Comparison of ENCODE assay signal across 8 cellular contexts in the genomic region with DNA sequence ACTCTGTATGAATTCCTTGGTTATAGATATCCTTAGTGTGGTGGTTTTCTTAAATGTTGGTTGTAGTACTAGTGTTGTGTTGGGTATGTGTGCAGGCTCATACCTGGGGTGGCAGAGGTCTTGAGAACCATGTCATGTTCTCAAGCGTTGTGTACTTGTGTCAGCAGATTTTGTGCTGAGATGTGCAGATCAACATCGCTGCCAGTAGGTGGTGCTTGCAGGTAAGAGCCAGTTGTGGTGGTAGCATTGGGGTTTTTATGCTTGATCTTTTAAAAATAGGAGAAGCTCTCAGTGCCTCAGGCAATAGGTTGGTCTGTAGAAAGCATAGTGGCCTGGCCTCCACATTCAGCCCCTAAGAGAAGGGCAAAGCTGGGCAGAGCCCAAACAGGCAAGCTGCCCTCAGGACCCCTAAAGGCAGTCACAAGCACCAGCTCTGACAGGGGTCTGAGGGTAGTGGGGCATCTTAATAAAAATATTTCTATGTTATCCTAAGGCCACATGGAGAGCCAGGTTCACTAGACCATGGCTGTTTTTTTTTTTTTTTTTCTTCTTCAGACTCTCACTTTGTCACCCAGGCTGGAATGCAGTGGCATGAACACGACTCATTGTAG.
DNase-seq lines count a peak whose midpoint lies in the region; ATAC-seq and TF ChIP-seq lines count a peak whose summit lies in the region.

No MANE protein-coding gene starts in this region.

- H3K27me3 Mint-ChIP-seq in activated CD8-positive, alpha-beta memory T cell treated with anti-CD3 and anti-CD28 coated beads, Interleukin-2, amount 10 ng/mL, durations not matched to agents 7 days and 5 days: peaks cover 13% of the 10 kb centered on the region

- peak; percentile 71 for ATAC-seq in GM21423 (IDR thresholded peaks at IDR 0.05; ENCODE audit: unreplicated experiment)
- ATAC-seq in activated CD8-positive, alpha-beta memory T cell treated with anti-CD3 and anti-CD28 coated beads, Interleukin-2, amount 10 ng/mL, durations not matched to agents 7 days and 5 days: no peak

- CTCF ChIA-PET in activated CD8-positive, alpha-beta memory T cell treated with anti-CD3 and anti-CD28 coated beads, Interleukin-2, amount 10 ng/mL, durations not matched to agents 7 days and 5 days (lab: Charles Lee): interaction anchor here (0.7 to 1.4 kb wide), 3 partner anchors 8 to 16 kb away, joined by 3 to 4 read pairs (median 3); no protein-coding TSS in a partner anchor

- no peaks in the 10 kb centered on the region for H3K4me1 ChIP-seq in Loucy (ENCODE audit: insufficient read depth, low read length, poor library complexity, severe bottlenecking)
- no peaks in the 10 kb centered on the region for H3K4me1 ChIP-seq in iPS DF 6.9 (ENCODE audit: control insufficient read depth, insufficient read depth, low read length)

- H3K4me3 Mint-ChIP-seq in activated CD8-positive, alpha-beta memory T cell treated with anti-CD3 and anti-CD28 coated beads, Interleukin-2, amount 10 ng/mL, durations not matched to agents 7 days and 5 days: no peak overlapping the region

- H3K27ac ChIP-seq in WERI-Rb-1: no peak overlapping the region
- H3K27ac ChIP-seq in iPS DF 6.9 (ENCODE audit: low read length): no peak overlapping the region

- H3K9ac ChIP-seq in Loucy (ENCODE audit: low read depth, low read length, poor library complexity, severe bottlenecking): no peak overlapping the region

- no peaks in the 10 kb centered on the region for H3K4me1 Mint-ChIP-seq in activated CD8-positive, alpha-beta memory T cell treated with anti-CD3 and anti-CD28 coated beads, Interleukin-2, amount 10 ng/mL, durations not matched to agents 7 days and 5 days

- TF ChIP-seq CTCF in Loucy (conservative IDR thresholded peaks at IDR 0.05; ENCODE audit: low read length): peak; percentile 80
- TF ChIP-seq CTCF in WERI-Rb-1 (IDR thresholded peaks at IDR 0.05; ENCODE audit: low read depth, low read length): peak; percentile 87

- no peak overlapping the region for H3K4me2 ChIP-seq in Loucy (ENCODE audit: low read depth, low read length, poor library complexity, severe bottlenecking)

- no peaks in the 10 kb centered on the region for H3F3A ChIP-seq in Loucy (ENCODE audit: low read depth)

- WGBS in iPS DF 6.9 (ENCODE audit: insufficient coverage, insufficient read length): no CpG with 5 or more reads among the region's 3 CpGs

- H3K4me3 ChIP-seq in Loucy (ENCODE audit: low read length, poor library complexity, severe bottlenecking) (no peak overlapping the region), WERI-Rb-1 (ENCODE audit: low read depth, low read length) (no peak overlapping the region), iPS DF 6.9 (ENCODE audit: low read length) (no peak overlapping the region)

- H3K9me2 ChIP-seq in Loucy (replicated peaks; ENCODE audit: low read depth, low read length): no peaks in the 10 kb centered on the region

- H3K9me3 ChIP-seq in Loucy (ENCODE audit: insufficient read depth, low read depth, low read length): no peaks in the 10 kb centered on the region
- no peaks in the 10 kb centered on the region for H3K9me3 ChIP-seq in WERI-Rb-1 (ENCODE audit: severe bottlenecking)
- H3K9me3 ChIP-seq in iPS DF 6.9 (ENCODE audit: control insufficient read depth, insufficient read depth, low read length): no peaks in the 10 kb centered on the region

- no peak overlapping the region for H2AFZ ChIP-seq in Loucy (ENCODE audit: low read length)

- H3K27me3 ChIP-seq in Loucy (ENCODE audit: insufficient read depth, low read length, poor library complexity, severe bottlenecking): no peaks in the 10 kb centered on the region
- no peaks in the 10 kb centered on the region for H3K27me3 ChIP-seq in WERI-Rb-1 (ENCODE audit: insufficient read depth, low read depth, severe bottlenecking)
- no peaks in the 10 kb centered on the region for H3K27me3 ChIP-seq in iPS DF 6.9 (ENCODE audit: control insufficient read depth, insufficient read depth, low read length)

- no peaks in the 10 kb centered on the region for H3K79me2 ChIP-seq in Loucy (ENCODE audit: insufficient read depth, low read length)

- no peak overlapping the region for H3K27ac Mint-ChIP-seq in activated CD8-positive, alpha-beta memory T cell treated with anti-CD3 and anti-CD28 coated beads, Interleukin-2, amount 10 ng/mL, durations not matched to agents 7 days and 5 days

- DNase-seq in NCI-H2196 (lab: John Stamatoyannopoulos, UW; ENCODE audit: unreplicated experiment): peak; percentile 39
- DNase-seq in NCI-H2196 treated with DMSO at 0.1 percent for 48 hours (lab: John Stamatoyannopoulos, UW; ENCODE audit: unreplicated experiment): no peak
- DNase-seq in WERI-Rb-1: peak; percentile 61
- peak; percentile 52 for DNase-seq in iPS DF 6.9 (ENCODE audit: low read depth, low spot score)
- no peak for DNase-seq in activated CD8-positive, alpha-beta memory T cell treated with anti-CD3 and anti-CD28 coated beads, Interleukin-2, amount 10 ng/mL, durations not matched to agents 7 days and 5 days
- DNase-seq in ecto neural progenitor cell (ENCODE audit: low spot score): no peak

- no peaks in the 10 kb centered on the region for H3K36me3 ChIP-seq in Loucy (ENCODE audit: insufficient read depth, low read length)
- no peaks in the 10 kb centered on the region for H3K36me3 ChIP-seq in WERI-Rb-1
- no peaks in the 10 kb centered on the region for H3K36me3 ChIP-seq in iPS DF 6.9 (ENCODE audit: control insufficient read depth, insufficient read depth, low read length)

- no peaks in the 10 kb centered on the region for H4K20me1 ChIP-seq in Loucy (ENCODE audit: insufficient read depth, low read length, poor library complexity, severe bottlenecking)

- no peaks in the 10 kb centered on the region for H3K36me3 Mint-ChIP-seq in activated CD8-positive, alpha-beta memory T cell treated with anti-CD3 and anti-CD28 coated beads, Interleukin-2, amount 10 ng/mL, durations not matched to agents 7 days and 5 days

- H3K9me3 Mint-ChIP-seq in activated CD8-positive, alpha-beta memory T cell treated with anti-CD3 and anti-CD28 coated beads, Interleukin-2, amount 10 ng/mL, durations not matched to agents 7 days and 5 days (ENCODE audit: low read depth): no peaks in the 10 kb centered on the region

Comparison
In these comparisons a context has a peak if more than half of its experiments do, and no peak if none do; other contexts are left out.
1. DNase-seq: peak in NCI-H2196 (single experiment), WERI-Rb-1 (single experiment) and iPS DF 6.9 (single experiment); none in NCI-H2196 treated with DMSO at 0.1 percent for 48 hours (single experiment), activated CD8-positive, alpha-beta memory T cell treated with anti-CD3 and anti-CD28 coated beads, Interleukin-2, amount 10 ng/mL, durations not matched to agents 7 days and 5 days (single experiment) and ecto neural progenitor cell (single experiment).